Comparison of ENCODE assay signal across 1 cellular context in the genomic region with DNA sequence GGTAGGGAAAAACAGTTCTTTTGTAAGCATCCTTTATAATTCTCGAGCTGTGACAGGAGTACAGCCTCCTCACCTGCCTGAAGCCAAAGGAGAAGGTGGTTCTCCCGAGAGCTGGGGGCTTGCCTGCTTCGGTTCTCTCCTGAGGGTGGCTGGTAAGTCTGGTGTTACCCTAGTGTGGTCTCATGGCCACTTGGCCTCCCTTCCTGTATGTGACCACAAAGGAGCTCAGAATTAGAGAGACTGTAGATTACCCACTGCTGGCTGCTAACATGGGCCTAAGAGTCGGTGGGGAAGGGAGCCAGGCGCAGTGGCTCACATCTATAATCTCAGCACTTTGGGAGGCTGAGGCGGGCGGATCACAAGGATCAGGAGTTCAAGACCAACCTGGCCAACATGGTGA.
TF ChIP-seq lines count a peak whose summit lies in the region.

No MANE protein-coding gene starts in this region.

TF ChIP-seq in HepG2, 621 proteins besides CTCF, POLR2A, EP300 and RAD21:
- TF ChIP-seq, protein P1, sequence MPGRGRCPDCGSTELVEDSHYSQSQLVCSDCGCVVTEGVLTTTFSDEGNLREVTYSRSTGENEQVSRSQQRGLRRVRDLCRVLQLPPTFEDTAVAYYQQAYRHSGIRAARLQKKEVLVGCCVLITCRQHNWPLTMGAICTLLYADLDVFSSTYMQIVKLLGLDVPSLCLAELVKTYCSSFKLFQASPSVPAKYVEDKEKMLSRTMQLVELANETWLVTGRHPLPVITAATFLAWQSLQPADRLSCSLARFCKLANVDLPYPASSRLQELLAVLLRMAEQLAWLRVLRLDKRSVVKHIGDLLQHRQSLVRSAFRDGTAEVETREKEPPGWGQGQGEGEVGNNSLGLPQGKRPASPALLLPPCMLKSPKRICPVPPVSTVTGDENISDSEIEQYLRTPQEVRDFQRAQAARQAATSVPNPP (CRISPR knock-in tag; IDR thresholded peaks at IDR 0.05) = no peak
- TF ChIP-seq TOPORS (CRISPR knock-in tag; IDR thresholded peaks at IDR 0.05) (no peak), FOXA3 (CRISPR knock-in tag; IDR thresholded peaks at IDR 0.05) (no peak), ATF7 (IDR thresholded peaks at IDR 0.05) (no peak), ATF7 (CRISPR knock-in tag; IDR thresholded peaks at IDR 0.05) (no peak), MEF2D (CRISPR knock-in tag; IDR thresholded peaks at IDR 0.05) (no peak), NFIC (IDR thresholded peaks at IDR 0.05; ENCODE audit: low read length) (no peak), RFX5 (IDR thresholded peaks at IDR 0.05; ENCODE audit: low read depth, low read length) (no peak), ZBTB20 (CRISPR knock-in tag; IDR thresholded peaks at IDR 0.05; ENCODE audit: borderline replicate concordance, low read depth) (no peak), BHLHE40 (IDR thresholded peaks at IDR 0.05; ENCODE audit: low read length) (no peak), ZBTB38 (CRISPR knock-in tag; IDR thresholded peaks at IDR 0.05) (no peak), ZBTB1 (CRISPR knock-in tag; IDR thresholded peaks at IDR 0.05; ENCODE audit: borderline replicate concordance) (no peak), ZFP36L1 (CRISPR knock-in tag; IDR thresholded peaks at IDR 0.05) (no peak), TOE1 (CRISPR knock-in tag; IDR thresholded peaks at IDR 0.05) (no peak), THYN1 (CRISPR knock-in tag; IDR thresholded peaks at IDR 0.05; ENCODE audit: borderline replicate concordance, low read depth) (no peak)
- TF ChIP-seq, protein P2, sequence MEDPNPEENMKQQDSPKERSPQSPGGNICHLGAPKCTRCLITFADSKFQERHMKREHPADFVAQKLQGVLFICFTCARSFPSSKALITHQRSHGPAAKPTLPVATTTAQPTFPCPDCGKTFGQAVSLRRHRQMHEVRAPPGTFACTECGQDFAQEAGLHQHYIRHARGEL (CRISPR knock-in tag; IDR thresholded peaks at IDR 0.05) = no peak
- TF ChIP-seq, protein P3, sequence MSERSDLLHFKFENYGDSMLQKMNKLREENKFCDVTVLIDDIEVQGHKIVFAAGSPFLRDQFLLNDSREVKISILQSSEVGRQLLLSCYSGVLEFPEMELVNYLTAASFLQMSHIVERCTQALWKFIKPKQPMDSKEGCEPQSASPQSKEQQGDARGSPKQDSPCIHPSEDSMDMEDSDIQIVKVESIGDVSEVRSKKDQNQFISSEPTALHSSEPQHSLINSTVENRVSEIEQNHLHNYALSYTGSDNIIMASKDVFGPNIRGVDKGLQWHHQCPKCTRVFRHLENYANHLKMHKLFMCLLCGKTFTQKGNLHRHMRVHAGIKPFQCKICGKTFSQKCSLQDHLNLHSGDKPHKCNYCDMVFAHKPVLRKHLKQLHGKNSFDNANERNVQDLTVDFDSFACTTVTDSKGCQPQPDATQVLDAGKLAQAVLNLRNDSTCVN (CRISPR knock-in tag; IDR thresholded peaks at IDR 0.05; ENCODE audit: borderline replicate concordance) = no peak
- TF ChIP-seq, protein P4, sequence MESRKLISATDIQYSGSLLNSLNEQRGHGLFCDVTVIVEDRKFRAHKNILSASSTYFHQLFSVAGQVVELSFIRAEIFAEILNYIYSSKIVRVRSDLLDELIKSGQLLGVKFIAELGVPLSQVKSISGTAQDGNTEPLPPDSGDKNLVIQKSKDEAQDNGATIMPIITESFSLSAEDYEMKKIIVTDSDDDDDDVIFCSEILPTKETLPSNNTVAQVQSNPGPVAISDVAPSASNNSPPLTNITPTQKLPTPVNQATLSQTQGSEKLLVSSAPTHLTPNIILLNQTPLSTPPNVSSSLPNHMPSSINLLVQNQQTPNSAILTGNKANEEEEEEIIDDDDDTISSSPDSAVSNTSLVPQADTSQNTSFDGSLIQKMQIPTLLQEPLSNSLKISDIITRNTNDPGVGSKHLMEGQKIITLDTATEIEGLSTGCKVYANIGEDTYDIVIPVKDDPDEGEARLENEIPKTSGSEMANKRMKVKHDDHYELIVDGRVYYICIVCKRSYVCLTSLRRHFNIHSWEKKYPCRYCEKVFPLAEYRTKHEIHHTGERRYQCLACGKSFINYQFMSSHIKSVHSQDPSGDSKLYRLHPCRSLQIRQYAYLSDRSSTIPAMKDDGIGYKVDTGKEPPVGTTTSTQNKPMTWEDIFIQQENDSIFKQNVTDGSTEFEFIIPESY (CRISPR knock-in tag; IDR thresholded peaks at IDR 0.05) = no peak
